In genomic region chr11:94910281-94910680, GRCh38 we compare ENCODE assay signal across 2 cellular contexts.
TF ChIP-seq lines count a peak whose summit lies in the region.

No MANE protein-coding gene starts in this region.

TF ChIP-seq in SK-N-SH, 30 proteins besides CTCF, POLR2A, EP300 and RAD21 (continued from another document):
- TF ChIP-seq REST (IDR thresholded peaks at IDR 0.05; ENCODE audit: low read depth, low read length) = no peak
- TF ChIP-seq PBX3 (IDR thresholded peaks at IDR 0.05) = no peak
- TF ChIP-seq CHD2 (IDR thresholded peaks at IDR 0.05; ENCODE audit: low read length, partially characterized antibody) = no peak
- TF ChIP-seq GATA2 (CRISPR knock-in tag; IDR thresholded peaks at IDR 0.05) = no peak
- TF ChIP-seq POLR2AphosphoS5 (IDR thresholded peaks at IDR 0.05; ENCODE audit: low read depth, low read length) = no peak
- no peak for TF ChIP-seq ZBTB33 (IDR thresholded peaks at IDR 0.05; ENCODE audit: borderline replicate concordance, low read depth)
- no peak for TF ChIP-seq TAF1 (IDR thresholded peaks at IDR 0.05; ENCODE audit: borderline replicate concordance, low read depth, low read length)
- TF ChIP-seq IRF3 (IDR thresholded peaks at IDR 0.05; ENCODE audit: low read depth, low read length) = no peak
- no peak for TF ChIP-seq FOXJ3 (CRISPR knock-in tag; IDR thresholded peaks at IDR 0.05)
- TF ChIP-seq SIN3A (IDR thresholded peaks at IDR 0.05; ENCODE audit: borderline replicate concordance, low read depth, low read length) = no peak
- TF ChIP-seq MXI1 (IDR thresholded peaks at IDR 0.05; ENCODE audit: low read depth, low read length) = no peak
- no peak for TF ChIP-seq EZH2phosphoT487 (IDR thresholded peaks at IDR 0.05; ENCODE audit: borderline replicate concordance, low read depth)
- TF ChIP-seq RCOR1 (IDR thresholded peaks at IDR 0.05; ENCODE audit: low read length) = no peak
- no peak for TF ChIP-seq NFIC (IDR thresholded peaks at IDR 0.05; ENCODE audit: borderline replicate concordance)
- TF ChIP-seq ELF1 (IDR thresholded peaks at IDR 0.05) = no peak

TF ChIP-seq in SK-N-SH treated with all-trans-retinoic acid at 6 μM for 48 hours, 23 proteins besides CTCF, POLR2A, EP300 and RAD21 (continued from another document):
- TF ChIP-seq CSRNP3 (CRISPR knock-in tag; IDR thresholded peaks at IDR 0.05) (no peak), PPARA (CRISPR knock-in tag; IDR thresholded peaks at IDR 0.05; ENCODE audit: borderline replicate concordance) (no peak), PATZ1 (CRISPR knock-in tag; IDR thresholded peaks at IDR 0.05; ENCODE audit: borderline replicate concordance) (no peak), ZNF8 (CRISPR knock-in tag; IDR thresholded peaks at IDR 0.05) (no peak), ZNF70 (CRISPR knock-in tag; IDR thresholded peaks at IDR 0.05) (no peak), ARNTL (CRISPR knock-in tag; IDR thresholded peaks at IDR 0.05; ENCODE audit: borderline replicate concordance, low read depth) (no peak), TOX (CRISPR knock-in tag; IDR thresholded peaks at IDR 0.05; ENCODE audit: borderline replicate concordance) (no peak), CREB5 (CRISPR knock-in tag; IDR thresholded peaks at IDR 0.05; ENCODE audit: low read depth) (no peak), RARB (CRISPR knock-in tag; IDR thresholded peaks at IDR 0.05) (no peak), OSR1 (CRISPR knock-in tag; IDR thresholded peaks at IDR 0.05) (no peak)
TF ChIP-seq in SK-N-SH treated with all-trans-retinoic acid at 6 μM for 48 hours: peak in this region for 0.
